Comparison of ENCODE assay signal across 20 cellular contexts in the genomic region with DNA sequence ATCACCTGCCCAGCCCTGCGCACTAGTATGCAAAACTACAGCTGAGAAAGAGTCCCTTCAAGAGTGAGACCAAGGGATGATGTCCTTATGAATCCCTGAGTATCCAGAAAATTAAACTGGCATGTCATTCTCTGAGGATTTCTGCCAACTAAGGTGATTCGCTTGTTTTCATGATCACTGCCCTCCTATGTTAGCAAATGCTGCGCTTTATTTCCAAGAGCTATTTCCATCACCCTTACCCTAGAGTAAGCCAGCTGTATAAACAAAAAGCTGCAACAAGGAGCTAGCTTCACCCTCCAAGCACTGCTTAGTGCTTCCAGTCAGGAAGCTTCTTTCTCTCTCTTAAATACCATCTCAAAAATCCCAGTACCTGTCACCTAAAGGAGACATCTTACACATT.
DNase-seq lines count a peak whose midpoint lies in the region; ATAC-seq and TF ChIP-seq lines count a peak whose summit lies in the region.
"Had no signal": no experiment of that assay in that cellular context is flagged by ENCODE, and none has a peak within 500 bp of the region (broad histone marks: within the 10 kb centered on the region; RNA-seq: fewer than 3 reads in every experiment).

No MANE protein-coding gene starts in this region.

- H3K9me2 ChIP-seq in PC-3 (replicated peaks; ENCODE audit: low read length), result no peaks in the 10 kb centered on the region

- H3K79me2 ChIP-seq in PC-3 (ENCODE audit: low read length), result no peaks in the 10 kb centered on the region
- H3K79me2 ChIP-seq in fibroblast of lung (ENCODE audit: control insufficient read depth, insufficient read depth, low read length), result no peaks in the 10 kb centered on the region
- H3K79me2 ChIP-seq: hepatocyte had no signal

- ATAC-seq in PC-3, result peak; percentile 95
- ATAC-seq in GM21825 (IDR thresholded peaks at IDR 0.05; ENCODE audit: unreplicated experiment), result no peak
- no peak for ATAC-seq in GM19397 (IDR thresholded peaks at IDR 0.05; ENCODE audit: unreplicated experiment)
- ATAC-seq: stimulated activated naive CD8-positive, alpha-beta T cell treated with anti-CD3 and anti-CD28 coated beads, Interleukin-15, amount 100 ng/mL, for 72 hours; upper lobe of right lung had no signal

- CTCF ChIA-PET in PC-3 (lab: Charles Lee), result no interaction called here

- peak overlapping the region; percentile 6 for H3K4me2 ChIP-seq in PC-3 (ENCODE audit: low read length)
- no peak overlapping the region for H3K4me2 ChIP-seq in fibroblast of lung (ENCODE audit: extremely low read depth, insufficient read depth, low read length)
- H3K4me2 ChIP-seq: hepatocyte had no signal

- BruUV-seq in PC-3 (replicated peaks; lab: Mats Ljungman, UMichigan), result no TSS peak

- H3K27ac ChIP-seq in PC-3 (ENCODE audit: low read length) (peak overlapping the region; percentile 19; the same call in 1 of the 2 replicates), fibroblast of lung (ENCODE audit: insufficient read depth, low read length) (no peak overlapping the region)
- H3K27ac ChIP-seq: esophagus muscularis mucosa, hepatocyte, upper lobe of right lung had no signal

- H3K9ac ChIP-seq in PC-3 (ENCODE audit: low read length) (no peak overlapping the region), fibroblast of lung (ENCODE audit: insufficient read depth, low read length) (no peak overlapping the region)

- intact Hi-C loops in PC-3 (cut with micrococcal nuclease), result loop anchor here (5.0 kb wide), 1 partner anchor 212 kb away; no protein-coding TSS in a partner anchor

- H3K9me3 ChIP-seq in PC-3 (ENCODE audit: low read length), result no peaks in the 10 kb centered on the region
- H3K9me3 ChIP-seq in fibroblast of lung (ENCODE audit: control insufficient read depth, insufficient read depth, low read depth, low read length), result no peaks in the 10 kb centered on the region
- H3K9me3 ChIP-seq: esophagus muscularis mucosa, upper lobe of right lung had no signal

- H2AFZ ChIP-seq in PC-3 (ENCODE audit: low read length), result no peak overlapping the region
- H2AFZ ChIP-seq in fibroblast of lung (ENCODE audit: low read length), result no peak overlapping the region
- H2AFZ ChIP-seq: hepatocyte had no signal

- no peaks in the 10 kb centered on the region for H3K27me3 ChIP-seq in PC-3 (ENCODE audit: low read length)
- no peaks in the 10 kb centered on the region for H3K27me3 ChIP-seq in fibroblast of lung (ENCODE audit: control insufficient read depth, insufficient read depth, low read length)
- H3K27me3 ChIP-seq: esophagus muscularis mucosa, hepatocyte, upper lobe of right lung had no signal

- H3K4me1 ChIP-seq in PC-3 (ENCODE audit: insufficient read depth, low read length), result peaks cover 11% of the 10 kb centered on the region
- H3K4me1 ChIP-seq in fibroblast of lung (ENCODE audit: control insufficient read depth, extremely low read depth, insufficient read depth, low read length), result no peaks in the 10 kb centered on the region
- H3K4me1 ChIP-seq: esophagus muscularis mucosa, upper lobe of right lung had no signal

- TF ChIP-seq CTCF in PC-3 (conservative IDR thresholded peaks at IDR 0.05; ENCODE audit: low read depth, low read length) (no peak), fibroblast of lung (conservative IDR thresholded peaks at IDR 0.05 in 1 of 2, IDR thresholded peaks at IDR 0.05 in 1 of 2; ENCODE audit: low read depth in 1 of 2, low read length in 2 of 2) (no peak)

- no peaks in the 10 kb centered on the region for H3K36me3 ChIP-seq in PC-3 (ENCODE audit: low read depth, low read length)
- H3K36me3 ChIP-seq in fibroblast of lung (ENCODE audit: control insufficient read depth, insufficient read depth, low read length), result no peaks in the 10 kb centered on the region
- H3K36me3 ChIP-seq: esophagus muscularis mucosa, upper lobe of right lung had no signal

- H4K20me1 ChIP-seq in PC-3 (ENCODE audit: low read length) (no peaks in the 10 kb centered on the region), fibroblast of lung (ENCODE audit: control insufficient read depth, extremely low read depth, insufficient read depth, low read length) (no peaks in the 10 kb centered on the region)

- H3K4me3 ChIP-seq in PC-3 (ENCODE audit: low read length), result no peak overlapping the region
- H3K4me3 ChIP-seq in fibroblast of lung (replicated peaks in 1 of 4; ENCODE audit: control extremely low read depth in 1 of 4, insufficient read depth in 1 of 4, low read depth in 3 of 4, low read length in 4 of 4), result no peak overlapping the region
- H3K4me3 ChIP-seq: esophagus muscularis mucosa, hepatocyte, upper lobe of right lung had no signal

- POLR2A ChIA-PET in PC-3 (lab: Charles Lee; ENCODE audit: unreplicated experiment), result no interaction called here

- H3F3A ChIP-seq in PC-3 (ENCODE audit: low read length, unreplicated experiment), result no peaks in the 10 kb centered on the region

- DNase-seq in NCI-H748 (lab: John Stamatoyannopoulos, UW; ENCODE audit: unreplicated experiment) (peak; percentile 37), NCI-H748 treated with DMSO at 0.1 percent for 48 hours (lab: John Stamatoyannopoulos, UW) (no peak), PC-3 (peak; percentile 53), fibroblast of lung (ENCODE audit: low read depth in 2 of 2) (peak; percentile 49 to 68), stromal cell of bone marrow (ENCODE audit: low read depth) (peak; percentile 51)
- no peak for DNase-seq in NK-92 treated with Interleukin-12 subunit alpha and Interleukin-12 subunit beta, amount 100 ng/mL, for 24 hours (lab: John Stamatoyannopoulos, UW)
- DNase-seq: activated naive CD4-positive, alpha-beta T cell treated with anti-CD3 and anti-CD28 coated beads for 36 hours; CD4-positive, alpha-beta T cell; effector CD4-positive, alpha-beta T cell; kidney glomerular epithelial cell; mesendoderm; NCI-H187; NCI-H526; RPMI8226; stimulated activated naive CD8-positive, alpha-beta T cell treated with anti-CD3 and anti-CD28 coated beads, Interleukin-15, amount 100 ng/mL, for 72 hours; upper lobe of right lung had no signal

Comparison
In these comparisons a context has a peak if more than half of its experiments do, and no peak if none do; other contexts are left out.
1. DNase-seq: peak in NCI-H748 (single experiment), PC-3 (single experiment), fibroblast of lung (2 of 2) and stromal cell of bone marrow (single experiment); none in NCI-H748 treated with DMSO at 0.1 percent for 48 hours (single experiment) and NK-92 treated with Interleukin-12 subunit alpha and Interleukin-12 subunit beta, amount 100 ng/mL, for 24 hours (single experiment).